38 cellular contexts compared by ENCODE assay signal in genomic region chr12:58032156-58032555, GRCh38.
"Had no signal": no experiment of that assay in that cellular context is flagged by ENCODE, and none has a peak within 500 bp of the region (broad histone marks: within the 10 kb centered on the region; RNA-seq: fewer than 3 reads in every experiment).

No MANE protein-coding gene starts in this region.

- H3K4me1 ChIP-seq: adrenal gland, ascending aorta, breast epithelium had no signal

- H3K36me3 Mint-ChIP-seq: activated naive CD4-positive, alpha-beta T cell treated with anti-CD3 and anti-CD28 coated beads, Interleukin-2, amount 10 ng/mL, durations not matched to agents 7 days and 5 days; activated naive CD8-positive, alpha-beta T cell treated with anti-CD3 and anti-CD28 coated beads for 36 hours; activated naive CD8-positive, alpha-beta T cell treated with anti-CD3 and anti-CD28 coated beads, Interleukin-2, amount 10 ng/mL, durations not matched to agents 7 days and 5 days had no signal

- H3K27ac Mint-ChIP-seq: activated naive CD4-positive, alpha-beta T cell treated with anti-CD3 and anti-CD28 coated beads for 36 hours; activated naive CD4-positive, alpha-beta T cell treated with anti-CD3 and anti-CD28 coated beads, Interleukin-2, amount 10 ng/mL, durations not matched to agents 7 days and 5 days; activated naive CD4-positive, alpha-beta T cell treated with anti-CD3 and anti-CD28 coated beads, Interleukin-2, amount 50 U/mL, for 24 hours; activated naive CD4-positive, alpha-beta T cell treated with anti-CD3 and anti-CD28 coated beads, Interleukin-2, amount 50 U/mL, for 72 hours; activated naive CD8-positive, alpha-beta T cell; activated naive CD8-positive, alpha-beta T cell treated with anti-CD3 and anti-CD28 coated beads for 36 hours; activated naive CD8-positive, alpha-beta T cell treated with anti-CD3 and anti-CD28 coated beads, Interleukin-2, amount 10 ng/mL, durations not matched to agents 7 days and 5 days; activated naive CD8-positive, alpha-beta T cell treated with anti-CD3 and anti-CD28 coated beads, Interleukin-2, amount 50 U/mL, for 24 hours; activated T-cell treated with anti-CD3 and anti-CD28 coated beads, Interleukin-2, amount 50 U/mL, for 24 hours; activated T-cell treated with anti-CD3 and anti-CD28 coated beads, Interleukin-2, amount 50 U/mL, for 72 hours; activated T-helper 1 cell treated with anti-CD3 and anti-CD28 coated beads, Interleukin-12 subunit alpha, Interleukin-12 subunit beta, Interleukin-2, Interleukin-4 antibody, amounts not matched to agents 30 ng/mL and 10 ng/mL and 1 ng/mL, durations not matched to agents 14 hours and 24 hours and 36 hours; activated T-helper 17 cell treated with anti-CD3 and anti-CD28 coated beads, Interleukin-2, amount 50 U/mL, for 72 hours; activated T-helper 2 cell treated with anti-CD3 and anti-CD28 coated beads, Interferon-gamma antibody, Interleukin-2, Interleukin-4, amounts not matched to agents 10 μg/mL and 5 μg/mL and 100 μg/mL, durations not matched to agents 14 hours and 24 hours and 36 hours; brain had no signal

- H3K27me3 Mint-ChIP-seq: activated naive CD4-positive, alpha-beta T cell treated with anti-CD3 and anti-CD28 coated beads, Interleukin-2, amount 10 ng/mL, durations not matched to agents 7 days and 5 days; activated naive CD8-positive, alpha-beta T cell treated with anti-CD3 and anti-CD28 coated beads, Interleukin-2, amount 10 ng/mL, durations not matched to agents 7 days and 5 days; activated T-cell treated with anti-CD3 and anti-CD28 coated beads, Interleukin-2, amount 50 U/mL, for 24 hours had no signal

- ATAC-seq: activated naive CD4-positive, alpha-beta T cell treated with anti-CD3 and anti-CD28 coated beads, Interleukin-2, amount 50 U/mL, for 72 hours; activated naive CD8-positive, alpha-beta T cell treated with anti-CD3 and anti-CD28 coated beads, Interleukin-2, amount 50 U/mL, for 24 hours; activated T-cell treated with anti-CD3 and anti-CD28 coated beads, Interleukin-2, amount 50 U/mL, for 4 hours; activated T-cell treated with anti-CD3 and anti-CD28 coated beads, Interleukin-2, amount 50 U/mL, for 72 hours; activated T-helper 17 cell treated with anti-CD3 and anti-CD28 coated beads, Interleukin-2, amount 50 U/mL, for 72 hours; body of pancreas had no signal

- H3K4me3 Mint-ChIP-seq: activated naive CD4-positive, alpha-beta T cell treated with anti-CD3 and anti-CD28 coated beads for 36 hours; activated naive CD4-positive, alpha-beta T cell treated with anti-CD3 and anti-CD28 coated beads, Interleukin-2, amount 10 ng/mL, durations not matched to agents 7 days and 5 days; activated naive CD4-positive, alpha-beta T cell treated with anti-CD3 and anti-CD28 coated beads, Interleukin-2, amount 50 U/mL, for 24 hours; activated naive CD8-positive, alpha-beta T cell; activated naive CD8-positive, alpha-beta T cell treated with anti-CD3 and anti-CD28 coated beads for 36 hours; activated naive CD8-positive, alpha-beta T cell treated with anti-CD3 and anti-CD28 coated beads, Interleukin-2, amount 10 ng/mL, durations not matched to agents 7 days and 5 days; activated naive CD8-positive, alpha-beta T cell treated with anti-CD3 and anti-CD28 coated beads, Interleukin-2, amount 50 U/mL, for 24 hours; activated T-cell treated with anti-CD3 and anti-CD28 coated beads, Interleukin-2, amount 50 U/mL, for 24 hours; activated T-cell treated with anti-CD3 and anti-CD28 coated beads, Interleukin-2, amount 50 U/mL, for 4 hours; activated T-cell treated with anti-CD3 and anti-CD28 coated beads, Interleukin-2, amount 50 U/mL, for 72 hours; activated T-helper 1 cell treated with anti-CD3 and anti-CD28 coated beads, Interleukin-12 subunit alpha, Interleukin-12 subunit beta, Interleukin-2, Interleukin-4 antibody, amounts not matched to agents 30 ng/mL and 10 ng/mL and 1 ng/mL, durations not matched to agents 14 hours and 24 hours and 36 hours; activated T-helper 17 cell treated with anti-CD3 and anti-CD28 coated beads, Interleukin-2, amount 50 U/mL, for 72 hours; brain; central memory CD8-positive, alpha-beta T cell had no signal

- H3K9me3 ChIP-seq: ascending aorta had no signal

- H3K27ac ChIP-seq: adrenal gland, ascending aorta, body of pancreas, brain microvascular endothelial cell, breast epithelium, cardiac muscle cell had no signal

- DNase-seq: activated effector memory CD4-positive, alpha-beta T cell treated with anti-CD3 and anti-CD28 coated beads, Interleukin-2, amount 50 U/mL, for 16 hours; activated effector memory CD4-positive, alpha-beta T cell treated with Interleukin-2 at 50 U/mL for 16 hours; activated gamma-delta T cell; activated gamma-delta T cell treated with Interleukin-2 at 50 U/mL for 16 hours; activated naive CD4-positive, alpha-beta T cell; activated naive CD4-positive, alpha-beta T cell treated with anti-CD3 and anti-CD28 coated beads for 36 hours; activated naive CD4-positive, alpha-beta T cell treated with anti-CD3 and anti-CD28 coated beads, Interleukin-2, amount 10 ng/mL, durations not matched to agents 7 days and 5 days; activated naive CD4-positive, alpha-beta T cell treated with anti-CD3 and anti-CD28 coated beads, Interleukin-2, amount 50 U/mL, for 16 hours; activated naive CD4-positive, alpha-beta T cell treated with Interleukin-2 at 50 U/mL for 16 hours; activated naive CD8-positive, alpha-beta T cell treated with anti-CD3 and anti-CD28 coated beads for 36 hours; activated naive CD8-positive, alpha-beta T cell treated with anti-CD3 and anti-CD28 coated beads, Interleukin-2, amount 10 ng/mL, durations not matched to agents 7 days and 5 days; activated naive CD8-positive, alpha-beta T cell treated with anti-CD3 and anti-CD28 coated beads, Interleukin-2, amount 50 U/mL, for 24 hours; activated T-cell treated with anti-CD3 and anti-CD28 coated beads, Interleukin-2, amount 50 U/mL, for 1 hour; activated T-cell treated with anti-CD3 and anti-CD28 coated beads, Interleukin-2, amount 50 U/mL, for 24 hours; activated T-cell treated with anti-CD3 and anti-CD28 coated beads, Interleukin-2, amount 50 U/mL, for 4 hours; activated T-cell treated with anti-CD3 and anti-CD28 coated beads, Interleukin-2, amount 50 U/mL, for 48 hours; activated T-cell treated with anti-CD3 and anti-CD28 coated beads, Interleukin-2, amount 50 U/mL, for 72 hours; adrenal gland; amniotic stem cell; amygdala; anterior cingulate cortex; aorta; body of pancreas; brain microvascular endothelial cell; caudate nucleus; central memory CD4-positive, alpha-beta T cell; cerebellar nuclear complex had no signal

- H3K36me3 ChIP-seq: adrenal gland, ascending aorta, brain microvascular endothelial cell, breast epithelium, cardiac muscle cell had no signal

- H3K27me3 ChIP-seq: adrenal gland, ascending aorta, body of pancreas, brain microvascular endothelial cell, breast epithelium, cardiac muscle cell had no signal

- H3K4me3 ChIP-seq: adrenal gland, ascending aorta, body of pancreas, breast epithelium, cardiac muscle cell had no signal

- H3K4me1 Mint-ChIP-seq: activated naive CD4-positive, alpha-beta T cell treated with anti-CD3 and anti-CD28 coated beads, Interleukin-2, amount 10 ng/mL, durations not matched to agents 7 days and 5 days; activated naive CD4-positive, alpha-beta T cell treated with anti-CD3 and anti-CD28 coated beads, Interleukin-2, amount 50 U/mL, for 24 hours; activated naive CD8-positive, alpha-beta T cell treated with anti-CD3 and anti-CD28 coated beads for 36 hours; activated naive CD8-positive, alpha-beta T cell treated with anti-CD3 and anti-CD28 coated beads, Interleukin-2, amount 10 ng/mL, durations not matched to agents 7 days and 5 days; activated naive CD8-positive, alpha-beta T cell treated with anti-CD3 and anti-CD28 coated beads, Interleukin-2, amount 50 U/mL, for 24 hours; activated T-helper 17 cell treated with anti-CD3 and anti-CD28 coated beads, Interleukin-2, amount 50 U/mL, for 72 hours; central memory CD8-positive, alpha-beta T cell had no signal
